13 cellular contexts compared by ENCODE assay signal in genomic region chr7:55140981-55141278, GRCh38.
DNase-seq lines count a peak whose midpoint lies in the region; ATAC-seq and TF ChIP-seq lines count a peak whose summit lies in the region.
"Had no signal": no experiment of that assay in that cellular context is flagged by ENCODE, and none has a peak within 500 bp of the region (broad histone marks: within the 10 kb centered on the region; RNA-seq: fewer than 3 reads in every experiment).

No MANE protein-coding gene starts in this region.

- TF ChIP-seq POLR2A in GM18505 (IDR thresholded peaks at IDR 0.05; ENCODE audit: borderline replicate concordance, extremely low read depth, insufficient read depth, insufficient read length) = no peak

- H3K27ac Mint-ChIP-seq in endodermal cell = no peak overlapping the region
- H3K27ac Mint-ChIP-seq: CD8-positive, alpha-beta T cell; T-helper 17 cell had no signal

- H3K36me3 Mint-ChIP-seq in endodermal cell (ENCODE audit: low read depth) = no peaks in the 10 kb centered on the region
- H3K36me3 Mint-ChIP-seq: CD8-positive, alpha-beta T cell had no signal

- H3K9me3 ChIP-seq in esophagus (ENCODE audit: control insufficient read depth in 2 of 2, insufficient read depth in 1 of 2, low read depth in 1 of 2, low read length in 1 of 2) = no peaks in the 10 kb centered on the region
- no peaks in the 10 kb centered on the region for H3K9me3 ChIP-seq in endodermal cell (ENCODE audit: control insufficient read depth, low read length)

- H3K9me3 Mint-ChIP-seq in endodermal cell = peaks cover 4% of the 10 kb centered on the region

- no peak overlapping the region for H3K9ac ChIP-seq in endodermal cell (ENCODE audit: extremely low read depth, low read length, poor library complexity, severe bottlenecking)

- H3K4me3 Mint-ChIP-seq in endodermal cell = no peak overlapping the region
- H3K4me3 Mint-ChIP-seq: CD8-positive, alpha-beta T cell; T-helper 17 cell had no signal

- H3K27ac ChIP-seq in esophagus (ENCODE audit: low read depth in 2 of 2, low read length in 1 of 2) (peak overlapping the region; percentile 20 to 53), endodermal cell (ENCODE audit: low read depth, low read length) (no peak overlapping the region)

- H3K4me1 Mint-ChIP-seq in endodermal cell = peaks cover 1% of the 10 kb centered on the region

- DNase-seq in H7 = no peak
- no peak for DNase-seq in endodermal cell
- no peak for DNase-seq in NCI-H2029 treated with DMSO at 0.1 percent for 48 hours (lab: John Stamatoyannopoulos, UW)
- DNase-seq in ecto neural progenitor cell (ENCODE audit: low spot score) = no peak
- DNase-seq: CD8-positive, alpha-beta T cell; hypothalamus; mucosa of descending colon; NCI-H774; T-helper 17 cell had no signal

- H3K4me1 ChIP-seq in esophagus (ENCODE audit: control insufficient read depth in 2 of 2, insufficient read depth in 2 of 2, low read length in 1 of 2) (peaks cover 0 to 7% of the 10 kb centered on the region in 2 donors), endodermal cell (ENCODE audit: control insufficient read depth, insufficient read depth, low read length) (no peaks in the 10 kb centered on the region)

- no peaks in the 10 kb centered on the region for H3K27me3 Mint-ChIP-seq in endodermal cell (ENCODE audit: insufficient read depth)

- no peak for TF ChIP-seq CTCF in endodermal cell (conservative IDR thresholded peaks at IDR 0.05)

- H3K27me3 ChIP-seq in esophagus (ENCODE audit: control insufficient read depth in 1 of 2, insufficient read depth in 2 of 2, low read length in 2 of 2) (no peaks in the 10 kb centered on the region), H7 (ENCODE audit: control insufficient read depth, insufficient read depth, low read length) (no peaks in the 10 kb centered on the region), endodermal cell (ENCODE audit: control insufficient read depth, insufficient read depth, low read length, poor library complexity, severe bottlenecking) (no peaks in the 10 kb centered on the region)

- H3K4me3 ChIP-seq in esophagus (ENCODE audit: low read depth in 1 of 2, low read length in 2 of 2) (no peak overlapping the region), H7 (ENCODE audit: insufficient read depth, low read depth, low read length) (no peak overlapping the region), endodermal cell (ENCODE audit: low read length) (no peak overlapping the region)
- H3K4me3 ChIP-seq: mucosa of descending colon had no signal

- ATAC-seq in GM18505 (IDR thresholded peaks at IDR 0.05; ENCODE audit: unreplicated experiment) (peak; percentile 46), GM19372 (IDR thresholded peaks at IDR 0.05; ENCODE audit: low read depth, unreplicated experiment) (peak; percentile 37), HG03039 (IDR thresholded peaks at IDR 0.05; ENCODE audit: unreplicated experiment) (peak; percentile 21)
- ATAC-seq: CD8-positive, alpha-beta T cell; T-helper 17 cell had no signal

- H3K36me3 ChIP-seq in esophagus (ENCODE audit: control insufficient read depth in 2 of 2, insufficient read depth in 2 of 2, low read length in 1 of 2) (peaks cover 0 to 13% of the 10 kb centered on the region in 2 donors), H7 (replicated peaks; ENCODE audit: control insufficient read depth, insufficient read depth, low read length) (no peaks in the 10 kb centered on the region), endodermal cell (ENCODE audit: control insufficient read depth, insufficient read depth, low read length) (no peaks in the 10 kb centered on the region)
